Comparison of ENCODE assay signal across 34 cellular contexts in the genomic region with DNA sequence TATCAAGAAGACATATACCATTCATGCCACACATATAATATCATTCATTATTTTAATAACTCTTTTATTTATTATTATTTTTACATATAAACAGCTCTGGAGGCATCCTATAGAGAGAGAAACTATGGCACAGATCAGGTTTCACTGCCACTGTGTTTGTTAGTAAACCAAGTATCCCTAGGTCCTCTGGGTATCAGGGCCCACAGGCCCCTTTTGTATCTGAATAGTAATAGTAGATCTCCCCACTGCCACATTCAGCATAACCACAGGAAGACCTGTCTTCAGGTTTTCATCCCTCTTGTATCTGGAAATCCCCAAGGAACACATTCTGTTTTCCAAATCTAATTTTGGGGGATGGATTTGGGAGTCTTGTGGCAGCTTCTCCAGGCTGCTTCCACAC.
"Had no signal": no experiment of that assay in that cellular context is flagged by ENCODE, and none has a peak within 500 bp of the region (broad histone marks: within the 10 kb centered on the region; RNA-seq: fewer than 3 reads in every experiment).

No MANE protein-coding gene starts in this region.

- H3K27me3 Mint-ChIP-seq: activated CD4-positive, alpha-beta memory T cell treated with anti-CD3 and anti-CD28 coated beads for 36 hours; activated CD4-positive, alpha-beta T cell treated with anti-CD3 and anti-CD28 coated beads for 36 hours; activated CD4-positive, alpha-beta T cell treated with anti-CD3 and anti-CD28 coated beads, Interleukin-2, amount 10 ng/mL, durations not matched to agents 24 days and 14 days; activated CD8-positive, alpha-beta memory T cell treated with anti-CD3 and anti-CD28 coated beads, Interleukin-2, amount 10 ng/mL, durations not matched to agents 7 days and 5 days; activated naive CD4-positive, alpha-beta T cell treated with anti-CD3 and anti-CD28 coated beads, Interleukin-2, amount 50 U/mL, for 24 hours; activated naive CD8-positive, alpha-beta T cell treated with anti-CD3 and anti-CD28 coated beads, Interleukin-2, amount 10 ng/mL, durations not matched to agents 7 days and 5 days; T-helper 17 cell had no signal

- H3K36me3 Mint-ChIP-seq: activated CD4-positive, alpha-beta memory T cell treated with anti-CD3 and anti-CD28 coated beads for 36 hours; activated CD8-positive, alpha-beta memory T cell treated with anti-CD3 and anti-CD28 coated beads, Interleukin-2, amount 10 ng/mL, durations not matched to agents 7 days and 5 days; activated naive CD4-positive, alpha-beta T cell treated with anti-CD3 and anti-CD28 coated beads, Interleukin-2, amount 50 U/mL, for 24 hours; activated naive CD8-positive, alpha-beta T cell treated with anti-CD3 and anti-CD28 coated beads, Interleukin-2, amount 10 ng/mL, durations not matched to agents 7 days and 5 days; brain had no signal

- DNase-seq: activated CD4-positive, alpha-beta memory T cell treated with anti-CD3 and anti-CD28 coated beads for 36 hours; activated CD4-positive, alpha-beta T cell treated with anti-CD3 and anti-CD28 coated beads for 36 hours; activated CD4-positive, alpha-beta T cell treated with anti-CD3 and anti-CD28 coated beads, Interleukin-2, amount 10 ng/mL, durations not matched to agents 24 days and 14 days; activated CD4-positive, CD25-positive, alpha-beta regulatory T cell; activated CD4-positive, CD25-positive, alpha-beta regulatory T cell treated with anti-CD3 and anti-CD28 coated beads, Interleukin-2, amount 50 U/mL, for 72 hours; activated CD8-positive, alpha-beta memory T cell treated with anti-CD3 and anti-CD28 coated beads, Interleukin-2, amount 10 ng/mL, durations not matched to agents 7 days and 5 days; activated CD8-positive, alpha-beta memory T cell treated with anti-CD3 and anti-CD28 coated beads, Interleukin-2, amount 50 U/mL, for 4 hours; activated CD8-positive, alpha-beta T cell treated with anti-CD3 and anti-CD28 coated beads, Interleukin-2, amount 10 ng/mL, durations not matched to agents 7 days and 5 days; activated effector memory CD4-positive, alpha-beta T cell treated with anti-CD3 and anti-CD28 coated beads, Interleukin-2, amount 50 U/mL, for 16 hours; activated naive CD4-positive, alpha-beta T cell treated with anti-CD3 and anti-CD28 coated beads for 36 hours; activated naive CD8-positive, alpha-beta T cell treated with anti-CD3 and anti-CD28 coated beads, Interleukin-2, amount 10 ng/mL, durations not matched to agents 7 days and 5 days; activated T-cell treated with anti-CD3 and anti-CD28 coated beads, Interleukin-2, amount 50 U/mL, for 1 hour; activated T-cell treated with anti-CD3 and anti-CD28 coated beads, Interleukin-2, amount 50 U/mL, for 48 hours; central memory CD4-positive, alpha-beta T cell; cerebellar nuclear complex; colonic mucosa; effector memory CD4-positive, alpha-beta T cell; endodermal cell; foreskin keratinocyte; gastrocnemius medialis; glutamatergic neuron; heart left ventricle; T-helper 17 cell; T1000; WERI-Rb-1 had no signal

- H3K4me3 ChIP-seq: ascending aorta, breast epithelium, cardiac muscle cell, colonic mucosa, gastrocnemius medialis, heart left ventricle had no signal

- H3K27ac ChIP-seq: ascending aorta, breast epithelium, cardiac muscle cell, colonic mucosa, foreskin keratinocyte, gastrocnemius medialis, heart left ventricle, WERI-Rb-1 had no signal

- H3K4me3 Mint-ChIP-seq: activated CD4-positive, alpha-beta memory T cell treated with anti-CD3 and anti-CD28 coated beads for 36 hours; activated CD4-positive, alpha-beta T cell treated with anti-CD3 and anti-CD28 coated beads for 36 hours; activated CD4-positive, alpha-beta T cell treated with anti-CD3 and anti-CD28 coated beads, Interleukin-2, amount 10 ng/mL, durations not matched to agents 24 days and 14 days; activated CD8-positive, alpha-beta memory T cell treated with anti-CD3 and anti-CD28 coated beads, Interleukin-2, amount 10 ng/mL, durations not matched to agents 7 days and 5 days; activated CD8-positive, alpha-beta T cell treated with anti-CD3 and anti-CD28 coated beads, Interleukin-2, amount 10 ng/mL, durations not matched to agents 7 days and 5 days; activated naive CD4-positive, alpha-beta T cell treated with anti-CD3 and anti-CD28 coated beads for 36 hours; activated naive CD4-positive, alpha-beta T cell treated with anti-CD3 and anti-CD28 coated beads, Interleukin-2, amount 50 U/mL, for 24 hours; activated naive CD8-positive, alpha-beta T cell treated with anti-CD3 and anti-CD28 coated beads, Interleukin-2, amount 10 ng/mL, durations not matched to agents 7 days and 5 days; activated T-helper 1 cell treated with anti-CD3 and anti-CD28 coated beads, Interleukin-12 subunit alpha, Interleukin-12 subunit beta, Interleukin-2, Interleukin-4 antibody, amounts not matched to agents 30 ng/mL and 10 ng/mL and 1 ng/mL, durations not matched to agents 14 hours and 24 hours and 36 hours; brain; endodermal cell; T-helper 17 cell; T-helper 2 cell treated with Interferon-gamma antibody and Interleukin-4, amounts not matched to agents 5 μg/mL and 100 μg/mL, for 36 hours had no signal

- H3K27me3 ChIP-seq: ascending aorta, breast epithelium, colonic mucosa, foreskin keratinocyte, gastrocnemius medialis, heart left ventricle had no signal

- H3K9me3 Mint-ChIP-seq: activated CD4-positive, alpha-beta T cell treated with anti-CD3 and anti-CD28 coated beads, Interleukin-2, amount 10 ng/mL, durations not matched to agents 24 days and 14 days; activated naive CD4-positive, alpha-beta T cell treated with anti-CD3 and anti-CD28 coated beads for 36 hours; activated T-helper 1 cell treated with anti-CD3 and anti-CD28 coated beads, Interleukin-12 subunit alpha, Interleukin-12 subunit beta, Interleukin-2, Interleukin-4 antibody, amounts not matched to agents 30 ng/mL and 10 ng/mL and 1 ng/mL, durations not matched to agents 14 hours and 24 hours and 36 hours had no signal

- H3K4me1 Mint-ChIP-seq: activated CD4-positive, alpha-beta T cell treated with anti-CD3 and anti-CD28 coated beads for 36 hours; activated CD4-positive, alpha-beta T cell treated with anti-CD3 and anti-CD28 coated beads, Interleukin-2, amount 10 ng/mL, durations not matched to agents 24 days and 14 days; activated CD8-positive, alpha-beta memory T cell treated with anti-CD3 and anti-CD28 coated beads, Interleukin-2, amount 10 ng/mL, durations not matched to agents 7 days and 5 days; activated naive CD4-positive, alpha-beta T cell treated with anti-CD3 and anti-CD28 coated beads, Interleukin-2, amount 50 U/mL, for 24 hours; activated naive CD8-positive, alpha-beta T cell treated with anti-CD3 and anti-CD28 coated beads, Interleukin-2, amount 10 ng/mL, durations not matched to agents 7 days and 5 days; T-helper 17 cell had no signal

- ATAC-seq: activated CD4-positive, alpha-beta T cell treated with anti-CD3 and anti-CD28 coated beads for 36 hours; activated CD8-positive, alpha-beta memory T cell treated with anti-CD3 and anti-CD28 coated beads, Interleukin-2, amount 10 ng/mL, durations not matched to agents 7 days and 5 days; activated CD8-positive, alpha-beta T cell treated with anti-CD3 and anti-CD28 coated beads, Interleukin-2, amount 10 ng/mL, durations not matched to agents 7 days and 5 days; esophagus mucosa; foreskin keratinocyte; gastrocnemius medialis; heart left ventricle; T-helper 17 cell had no signal

- H3K27ac Mint-ChIP-seq: activated CD4-positive, alpha-beta memory T cell treated with anti-CD3 and anti-CD28 coated beads for 36 hours; activated CD4-positive, alpha-beta T cell treated with anti-CD3 and anti-CD28 coated beads for 36 hours; activated CD4-positive, alpha-beta T cell treated with anti-CD3 and anti-CD28 coated beads, Interleukin-2, amount 10 ng/mL, durations not matched to agents 24 days and 14 days; activated CD8-positive, alpha-beta memory T cell treated with anti-CD3 and anti-CD28 coated beads, Interleukin-2, amount 10 ng/mL, durations not matched to agents 7 days and 5 days; activated CD8-positive, alpha-beta T cell treated with anti-CD3 and anti-CD28 coated beads, Interleukin-2, amount 10 ng/mL, durations not matched to agents 7 days and 5 days; activated naive CD4-positive, alpha-beta T cell treated with anti-CD3 and anti-CD28 coated beads for 36 hours; activated naive CD4-positive, alpha-beta T cell treated with anti-CD3 and anti-CD28 coated beads, Interleukin-2, amount 50 U/mL, for 24 hours; activated naive CD8-positive, alpha-beta T cell treated with anti-CD3 and anti-CD28 coated beads, Interleukin-2, amount 10 ng/mL, durations not matched to agents 7 days and 5 days; activated T-helper 1 cell treated with anti-CD3 and anti-CD28 coated beads, Interleukin-12 subunit alpha, Interleukin-12 subunit beta, Interleukin-2, Interleukin-4 antibody, amounts not matched to agents 30 ng/mL and 10 ng/mL and 1 ng/mL, durations not matched to agents 14 hours and 24 hours and 36 hours; activated T-helper 2 cell treated with anti-CD3 and anti-CD28 coated beads, Interferon-gamma antibody, Interleukin-2, Interleukin-4, amounts not matched to agents 10 μg/mL and 5 μg/mL and 100 μg/mL, durations not matched to agents 14 hours and 24 hours and 36 hours; brain; endodermal cell; T-helper 17 cell; T-helper 2 cell treated with Interferon-gamma antibody and Interleukin-4, amounts not matched to agents 5 μg/mL and 100 μg/mL, for 36 hours had no signal

- H3K9me3 ChIP-seq: ascending aorta, breast epithelium, colonic mucosa, gastrocnemius medialis had no signal

- H3K4me1 ChIP-seq: ascending aorta, breast epithelium, colonic mucosa, foreskin keratinocyte, gastrocnemius medialis, heart left ventricle had no signal

- H3K36me3 ChIP-seq: ascending aorta, breast epithelium, cardiac muscle cell, colonic mucosa, gastrocnemius medialis, heart left ventricle, WERI-Rb-1 had no signal
